In genomic region chr10:32437334-32437733, GRCh38 we compare ENCODE assay signal across 24 cellular contexts. TPM values are rescaled to one million over a fixed set of nuclear protein-coding genes. Genes with fewer than 3 reads are reported as not detected.
DNase-seq lines count a peak whose midpoint lies in the region; ATAC-seq, FAIRE-seq and TF ChIP-seq lines count a peak whose summit lies in the region.
"Had no signal": no experiment of that assay in that cellular context is flagged by ENCODE, and none has a peak within 500 bp of the region (broad histone marks: within the 10 kb centered on the region; RNA-seq: fewer than 3 reads in every experiment).

No MANE protein-coding gene starts in this region.

- no peak overlapping the region for H4K91ac ChIP-seq in neuronal stem cell (ENCODE audit: low read depth, low read length, poor library complexity)

- CTCF ChIA-PET in CD8-positive, alpha-beta T cell (lab: Charles Lee), result interaction anchor here (0.8 to 1.9 kb wide), 4 partner anchors 8 to 59 kb away, joined by 3 to 5 read pairs (median 3); no protein-coding TSS in a partner anchor

- TF ChIP-seq CTCF in mucosa of descending colon (IDR thresholded peaks at IDR 0.05), result no peak
- no peak for TF ChIP-seq CTCF in CD8-positive, alpha-beta T cell (IDR thresholded peaks at IDR 0.05)

- no peaks in the 10 kb centered on the region for H3K79me1 ChIP-seq in neuronal stem cell (ENCODE audit: low read depth, low read length)

- H3K23ac ChIP-seq in neuronal stem cell (ENCODE audit: low read depth, low read length, poor library complexity), result no peak overlapping the region

- H3K27ac ChIP-seq in neuronal stem cell (replicated peaks; ENCODE audit: low read length), result no peak overlapping the region
- no peak overlapping the region for H3K27ac ChIP-seq in CD8-positive, alpha-beta T cell (ENCODE audit: low read depth, low read length)
- H3K27ac ChIP-seq: BLaER1 treated with 17β-estradiol and CSF1 and Interleukin-3, amounts not matched to agents 10 nM and 100 nM; SJSA1 had no signal

- FAIRE-seq in GM18507 (lab: Jason Lieb, UNC), result peak; percentile 18

- no peak overlapping the region for H3K4me3 Mint-ChIP-seq in activated T-cell treated with anti-CD3 and anti-CD28 coated beads, Interleukin-2, amount 50 U/mL, for 24 hours
- no peak overlapping the region for H3K4me3 Mint-ChIP-seq in CD8-positive, alpha-beta T cell
- H3K4me3 Mint-ChIP-seq: CD4-positive, alpha-beta memory T cell had no signal

- no peak overlapping the region for H3K18ac ChIP-seq in neuronal stem cell (ENCODE audit: low read length)

- no peak overlapping the region for H2BK15ac ChIP-seq in neuronal stem cell (ENCODE audit: low read length)

- no peak for ATAC-seq in GM19397 (IDR thresholded peaks at IDR 0.05; ENCODE audit: unreplicated experiment)
- no peak for ATAC-seq in mucosa of descending colon
- no peak for ATAC-seq in CD8-positive, alpha-beta T cell
- ATAC-seq: Right ventricle myocardium inferior had no signal

- no peak overlapping the region for H3K4ac ChIP-seq in neuronal stem cell (ENCODE audit: low read length)

- peak overlapping the region; percentile 6 for H2AFZ ChIP-seq in neuronal stem cell (ENCODE audit: low read length)

- no peaks in the 10 kb centered on the region for H3K36me3 ChIP-seq in MG63
- no peaks in the 10 kb centered on the region for H3K36me3 ChIP-seq in neuronal stem cell (replicated peaks in 1 of 2; ENCODE audit: control insufficient read depth in 2 of 2, insufficient read depth in 2 of 2, low read length in 2 of 2)
- no peaks in the 10 kb centered on the region for H3K36me3 ChIP-seq in mucosa of descending colon (ENCODE audit: low read depth)
- H3K36me3 ChIP-seq in CD8-positive, alpha-beta T cell (ENCODE audit: insufficient read depth, low read length), result no peaks in the 10 kb centered on the region
- H3K36me3 ChIP-seq: BLaER1 treated with 17β-estradiol and CSF1 and Interleukin-3, amounts not matched to agents 10 nM and 100 nM; SJSA1 had no signal

- WGBS in neuronal stem cell (ENCODE audit: extremely low coverage in 2 of 2, insufficient read length in 2 of 2, insufficient replicate concordance in 1 of 2), 2 donors, result no CpG with 5 or more reads among the region's 2 CpGs

- H2BK120ac ChIP-seq in neuronal stem cell (ENCODE audit: low read depth, low read length), result no peak overlapping the region

- H2BK5ac ChIP-seq in neuronal stem cell (ENCODE audit: low read length), result no peak overlapping the region

- H3K9me3 Mint-ChIP-seq in activated T-cell treated with anti-CD3 and anti-CD28 coated beads, Interleukin-2, amount 50 U/mL, for 24 hours, result no peaks in the 10 kb centered on the region
- H3K9me3 Mint-ChIP-seq in CD8-positive, alpha-beta T cell, result peaks cover 4% of the 10 kb centered on the region

- no peak overlapping the region for H3K9ac ChIP-seq in neuronal stem cell (ENCODE audit: low read depth, low read length, poor library complexity)
- H3K9ac ChIP-seq: BLaER1 treated with 17β-estradiol and CSF1 and Interleukin-3, amounts not matched to agents 10 nM and 100 nM had no signal

- H3K9me3 ChIP-seq in MG63, result 0 out of 2 replicates have a peak, but pooled peaks cover 4% of the 10 kb centered on the region
- H3K9me3 ChIP-seq in neuronal stem cell (replicated peaks in 1 of 2; ENCODE audit: control insufficient read depth in 2 of 2, insufficient read depth in 1 of 2, low read depth in 1 of 2, low read length in 2 of 2), result peaks cover 0 to 2% of the 10 kb centered on the region in 2 donors
- H3K9me3 ChIP-seq in mucosa of descending colon, result no peaks in the 10 kb centered on the region
- no peaks in the 10 kb centered on the region for H3K9me3 ChIP-seq in CD8-positive, alpha-beta T cell (ENCODE audit: low read length)

- intact Hi-C loops in mucosa of descending colon (cut with DNase I, micrococcal nuclease), result no loop called here
- intact Hi-C loops in CD8-positive, alpha-beta T cell (cut with DNase I, micrococcal nuclease), result no loop called here

- no peak overlapping the region for H3K4me3 ChIP-seq in MG63
- H3K4me3 ChIP-seq in neuronal stem cell (ENCODE audit: low read length in 2 of 2), result no peak overlapping the region
- H3K4me3 ChIP-seq in mucosa of descending colon, result no peak overlapping the region
- no peak overlapping the region for H3K4me3 ChIP-seq in CD8-positive, alpha-beta T cell (ENCODE audit: low read depth, low read length)
- H3K4me3 ChIP-seq: BLaER1 treated with 17β-estradiol and CSF1 and Interleukin-3, amounts not matched to agents 10 nM and 100 nM; SJSA1 had no signal

- no peaks in the 10 kb centered on the region for H3K36me3 Mint-ChIP-seq in activated T-cell treated with anti-CD3 and anti-CD28 coated beads, Interleukin-2, amount 50 U/mL, for 24 hours (ENCODE audit: low read depth)
- no peaks in the 10 kb centered on the region for H3K36me3 Mint-ChIP-seq in CD8-positive, alpha-beta T cell
- H3K36me3 Mint-ChIP-seq: CD4-positive, alpha-beta memory T cell had no signal

- POLR2A ChIA-PET in CD8-positive, alpha-beta T cell (lab: Charles Lee), result interaction anchor here (1.4 kb wide), 1 partner anchor 12 kb away, joined by 5 read pairs; no protein-coding TSS in a partner anchor

- H3K14ac ChIP-seq in neuronal stem cell (ENCODE audit: low read length), result no peak overlapping the region

- H3K4me2 ChIP-seq in neuronal stem cell (ENCODE audit: insufficient read depth, low read length, poor library complexity, severe bottlenecking), result no peak overlapping the region
- H3K4me2 ChIP-seq: BLaER1 treated with 17β-estradiol and CSF1 and Interleukin-3, amounts not matched to agents 10 nM and 100 nM had no signal

- H3K27ac Mint-ChIP-seq in activated T-cell treated with anti-CD3 and anti-CD28 coated beads, Interleukin-2, amount 50 U/mL, for 24 hours, result no peak overlapping the region
- no peak overlapping the region for H3K27ac Mint-ChIP-seq in CD8-positive, alpha-beta T cell
- H3K27ac Mint-ChIP-seq: CD4-positive, alpha-beta memory T cell had no signal

- peaks cover 16% of the 10 kb centered on the region for H3K4me1 Mint-ChIP-seq in activated T-cell treated with anti-CD3 and anti-CD28 coated beads, Interleukin-2, amount 50 U/mL, for 24 hours (ENCODE audit: low read depth)
- peaks cover 15% of the 10 kb centered on the region for H3K4me1 Mint-ChIP-seq in CD8-positive, alpha-beta T cell (ENCODE audit: low read depth)

- H3K27me3 Mint-ChIP-seq in activated T-cell treated with anti-CD3 and anti-CD28 coated beads, Interleukin-2, amount 50 U/mL, for 24 hours, result peaks cover 2% of the 10 kb centered on the region
- peaks cover 4% of the 10 kb centered on the region for H3K27me3 Mint-ChIP-seq in CD8-positive, alpha-beta T cell (ENCODE audit: low read depth)

- H3K27me3 ChIP-seq in MG63 (no peaks in the 10 kb centered on the region), neuronal stem cell (ENCODE audit: control insufficient read depth in 3 of 3, insufficient read depth in 3 of 3, low read depth in 1 of 3, low read length in 3 of 3) (peaks cover 0 to 13% (median 0%) of the 10 kb centered on the region in 3 experiments)
- H3K27me3 ChIP-seq in CD8-positive, alpha-beta T cell (ENCODE audit: insufficient read depth, low read length), result no peaks in the 10 kb centered on the region
- H3K27me3 ChIP-seq: BLaER1 treated with 17β-estradiol and CSF1 and Interleukin-3, amounts not matched to agents 10 nM and 100 nM had no signal

- no peak overlapping the region for H2AK5ac ChIP-seq in neuronal stem cell (ENCODE audit: low read depth, low read length)

- H2BK12ac ChIP-seq in neuronal stem cell (ENCODE audit: low read length), result no peak overlapping the region

- no peak for DNase-seq in GM18507 (ENCODE audit: extremely low spot score, insufficient read length, low read depth)
- DNase-seq in MG63, result peak; percentile 17
- DNase-seq in fibroblast of gingiva (ENCODE audit: low read depth), result peak; percentile 5
- DNase-seq in neuronal stem cell (ENCODE audit: low spot score), result no peak
- DNase-seq in activated T-cell treated with anti-CD3 and anti-CD28 coated beads, Interleukin-2, amount 50 U/mL, for 24 hours, result no peak
- no peak for DNase-seq in mucosa of descending colon
- DNase-seq in CD8-positive, alpha-beta T cell, result no peak
- DNase-seq: Calu3; CD4-positive, alpha-beta memory T cell; DMS153; GF-D8; HCEC 1CT; KG1; MV-4-11; NCI-H1105 treated with DMSO at 0.1 percent for 48 hours; NCI-H1694; NCI-H2081 treated with DMSO at 0.1 percent for 48 hours; NCI-H446; NCI-H526 treated with DMSO at 0.1 percent for 48 hours; OCI-M1 had no signal

- H3K4me1 ChIP-seq in neuronal stem cell (ENCODE audit: control insufficient read depth in 2 of 2, insufficient read depth in 1 of 2, low read depth in 1 of 2, low read length in 2 of 2) (no peaks in the 10 kb centered on the region), mucosa of descending colon (ENCODE audit: low read depth) (no peaks in the 10 kb centered on the region)
- H3K4me1 ChIP-seq in CD8-positive, alpha-beta T cell (ENCODE audit: insufficient read depth, low read length), result no peaks in the 10 kb centered on the region
- H3K4me1 ChIP-seq: BLaER1 treated with 17β-estradiol and CSF1 and Interleukin-3, amounts not matched to agents 10 nM and 100 nM; SJSA1 had no signal

- H4K8ac ChIP-seq in neuronal stem cell (ENCODE audit: low read depth, low read length), result no peak overlapping the region

RNA-seq across cellular contexts. Expression of gene CCDC7, which starts 8.6 kb away (rescaled TPM):
- total RNA-seq in MG63 (2014; rRNA removed; shearing (Covaris generic); ENCODE audit: low replicate concordance), result 4.0 and 5.7 TPM in 2 replicates
- 0.35 TPM for polyA plus RNA-seq in neuronal stem cell (2013, experiment 1 of 2)
- polyA plus RNA-seq in neuronal stem cell (2013, experiment 2 of 2), result 0.35 TPM
- 10 to 100 TPM; 11.2 to 36.5 (median 14.2) TPM for total RNA-seq in mucosa of descending colon
- total RNA-seq in CD8-positive, alpha-beta T cell, result 10 to 100 TPM; 50.1 to 59.0 TPM

Comparison
In these comparisons a context has a peak if more than half of its experiments do, and no peak if none do; other contexts are left out.
1. DNase-seq: peak in MG63 (single experiment) and fibroblast of gingiva (single experiment); none in GM18507 (single experiment), neuronal stem cell (single experiment), activated T-cell treated with anti-CD3 and anti-CD28 coated beads, Interleukin-2, amount 50 U/mL, for 24 hours (single experiment), mucosa of descending colon (0 of 3) and CD8-positive, alpha-beta T cell (0 of 7).